1 cellular context compared by ENCODE assay signal in genomic region chr1:211577277-211577825, GRCh38.
TF ChIP-seq lines count a peak whose summit lies in the region.

No MANE protein-coding gene starts in this region.

TF ChIP-seq in HepG2, 621 proteins besides CTCF, POLR2A, EP300 and RAD21 (continued from another document and continues in another):
- TF ChIP-seq SNAPC4 (CRISPR knock-in tag; IDR thresholded peaks at IDR 0.05), result no peak
- no peak for TF ChIP-seq NRL (CRISPR knock-in tag; IDR thresholded peaks at IDR 0.05; ENCODE audit: borderline replicate concordance)
- no peak for TF ChIP-seq SRSF9 (IDR thresholded peaks at IDR 0.05; ENCODE audit: borderline replicate concordance, insufficient read depth, low read depth, low read length, poor library complexity, severe bottlenecking)
- no peak for TF ChIP-seq ZNF562 (CRISPR knock-in tag; IDR thresholded peaks at IDR 0.05; ENCODE audit: borderline replicate concordance)
- TF ChIP-seq ZNF18 (CRISPR knock-in tag; IDR thresholded peaks at IDR 0.05; ENCODE audit: insufficient replicate concordance), result peak; percentile 48
- no peak for TF ChIP-seq HMG20B (CRISPR knock-in tag; conservative IDR thresholded peaks at IDR 0.05)
- no peak for TF ChIP-seq ZNF75D (CRISPR knock-in tag; IDR thresholded peaks at IDR 0.05; ENCODE audit: borderline replicate concordance)
- TF ChIP-seq PHF21A (CRISPR knock-in tag; IDR thresholded peaks at IDR 0.05), result peak; percentile 63
- no peak for TF ChIP-seq YY1 (IDR thresholded peaks at IDR 0.05; ENCODE audit: insufficient read depth, insufficient replicate concordance, low read depth, low read length)
- TF ChIP-seq REL (CRISPR knock-in tag; conservative IDR thresholded peaks at IDR 0.05), result no peak
- TF ChIP-seq ZNF512B (CRISPR knock-in tag; IDR thresholded peaks at IDR 0.05; ENCODE audit: borderline replicate concordance), result no peak
- no peak for TF ChIP-seq MED8 (CRISPR knock-in tag; IDR thresholded peaks at IDR 0.05; ENCODE audit: insufficient replicate concordance)
- 0 out of 2 replicates have a peak, but pooled peaks have one; percentile 27 for TF ChIP-seq MIER3 (CRISPR knock-in tag; IDR thresholded peaks at IDR 0.05; ENCODE audit: borderline replicate concordance)
- 0 out of 2 replicates have a peak, but pooled peaks have one; percentile 43 for TF ChIP-seq DDIT3 (CRISPR knock-in tag; IDR thresholded peaks at IDR 0.05)
- TF ChIP-seq HNF1B (CRISPR knock-in tag; IDR thresholded peaks at IDR 0.05), result no peak
- no peak for TF ChIP-seq ZNF605 (CRISPR knock-in tag; IDR thresholded peaks at IDR 0.05)
- no peak for TF ChIP-seq POGZ (CRISPR knock-in tag; IDR thresholded peaks at IDR 0.05)
- no peak for TF ChIP-seq ZNF607 (CRISPR knock-in tag; IDR thresholded peaks at IDR 0.05; ENCODE audit: borderline replicate concordance)
- TF ChIP-seq TGIF2 (CRISPR knock-in tag; IDR thresholded peaks at IDR 0.05), result no peak
- no peak for TF ChIP-seq HNRNPK (IDR thresholded peaks at IDR 0.05; ENCODE audit: low read depth, low read length, poor library complexity, severe bottlenecking)
- TF ChIP-seq ZNF121 (CRISPR knock-in tag; IDR thresholded peaks at IDR 0.05), result no peak
- no peak for TF ChIP-seq HDAC1 (CRISPR knock-in tag; IDR thresholded peaks at IDR 0.05)
- no peak for TF ChIP-seq PATZ1 (CRISPR knock-in tag; IDR thresholded peaks at IDR 0.05)
- TF ChIP-seq ZNF768 (CRISPR knock-in tag; IDR thresholded peaks at IDR 0.05), result no peak
- TF ChIP-seq GZF1 (CRISPR knock-in tag; IDR thresholded peaks at IDR 0.05), result 0 out of 2 replicates have a peak, but pooled peaks have one; percentile 20
- no peak for TF ChIP-seq MAZ (IDR thresholded peaks at IDR 0.05; ENCODE audit: borderline replicate concordance, low read depth, low read length)
- no peak for TF ChIP-seq MAZ (CRISPR knock-in tag; IDR thresholded peaks at IDR 0.05; ENCODE audit: low read depth)
- TF ChIP-seq PHF20 (CRISPR knock-in tag; IDR thresholded peaks at IDR 0.05), result no peak
- 0 out of 2 replicates have a peak, but pooled peaks have one; percentile 13 for TF ChIP-seq POLR2AphosphoS5 (IDR thresholded peaks at IDR 0.05; ENCODE audit: low read depth, low read length)
- no peak for TF ChIP-seq ZNF329 (CRISPR knock-in tag; IDR thresholded peaks at IDR 0.05; ENCODE audit: low read depth)
- 0 out of 2 replicates have a peak, but pooled peaks have one; percentile 47 for TF ChIP-seq ZNF839 (CRISPR knock-in tag; IDR thresholded peaks at IDR 0.05; ENCODE audit: borderline replicate concordance)
- TF ChIP-seq THYN1 (CRISPR knock-in tag; IDR thresholded peaks at IDR 0.05; ENCODE audit: borderline replicate concordance, low read depth), result 0 out of 2 replicates have a peak, but pooled peaks have one; percentile 46
- 0 out of 2 replicates have a peak, but pooled peaks have one; percentile 20 for TF ChIP-seq NR2F2 (IDR thresholded peaks at IDR 0.05; ENCODE audit: borderline replicate concordance, low read depth)
- TF ChIP-seq KLF9 (CRISPR knock-in tag; IDR thresholded peaks at IDR 0.05; ENCODE audit: low read depth), result no peak
- TF ChIP-seq TIGD3 (CRISPR knock-in tag; IDR thresholded peaks at IDR 0.05; ENCODE audit: borderline replicate concordance), result no peak
- no peak for TF ChIP-seq ARID2 (CRISPR knock-in tag; IDR thresholded peaks at IDR 0.05; ENCODE audit: borderline replicate concordance)
